Comparison of ENCODE assay signal across 16 cellular contexts in the genomic region with DNA sequence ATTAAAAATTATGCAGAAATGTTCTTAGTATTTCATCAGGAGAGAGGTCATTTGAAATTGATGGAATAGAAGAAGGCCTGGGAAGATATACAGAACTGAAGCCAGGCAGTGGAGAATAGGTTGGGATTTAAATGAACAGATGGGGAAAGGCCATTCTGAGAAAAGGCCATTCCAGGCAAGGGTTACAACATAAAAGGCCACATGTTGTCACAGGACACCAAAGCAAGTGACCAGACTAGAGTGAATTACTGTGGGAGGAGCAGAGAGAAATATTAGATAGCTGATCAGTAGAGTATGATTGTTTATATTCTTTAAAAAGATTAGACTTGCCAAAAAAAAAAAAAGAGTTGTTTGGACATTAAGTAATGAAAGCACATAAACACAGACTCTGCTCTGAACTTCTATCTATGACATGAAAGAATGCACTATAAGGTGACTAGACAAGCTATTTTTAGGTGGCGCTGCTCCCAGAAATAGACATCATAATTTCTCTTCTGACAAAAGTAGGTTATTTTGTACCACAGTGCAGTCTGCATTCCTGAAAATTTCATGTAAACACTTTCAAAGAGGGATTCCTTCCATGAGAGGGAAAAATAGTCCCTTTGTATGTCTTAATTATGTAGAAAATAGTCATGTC. TPM values are rescaled to one million over a fixed set of nuclear protein-coding genes. Genes with fewer than 3 reads are reported as not detected.
DNase-seq lines count a peak whose midpoint lies in the region; ATAC-seq and TF ChIP-seq lines count a peak whose summit lies in the region.
"Had no signal": no experiment of that assay in that cellular context is flagged by ENCODE, and none has a peak within 500 bp of the region (broad histone marks: within the 10 kb centered on the region; RNA-seq: fewer than 3 reads in every experiment).

No MANE protein-coding gene starts in this region.

- no peaks in the 10 kb centered on the region for H3K79me2 ChIP-seq in SK-N-SH (ENCODE audit: insufficient read depth)

- TF ChIP-seq CTCF in SK-N-SH (IDR thresholded peaks at IDR 0.05): no peak
- TF ChIP-seq CTCF in gastrocnemius medialis (IDR thresholded peaks at IDR 0.05 in 4 of 5, conservative IDR thresholded peaks at IDR 0.05 in 1 of 5): no peak
- TF ChIP-seq CTCF in gastroesophageal sphincter (IDR thresholded peaks at IDR 0.05): no peak

- no peaks in the 10 kb centered on the region for H3F3A ChIP-seq in SK-N-SH (replicated peaks; ENCODE audit: insufficient read depth)

- DNase-seq in SK-N-SH (no peak), adipocyte (ENCODE audit: low read depth) (no peak), left ventricle myocardium superior (no peak), gastrocnemius medialis (peak; percentile 51 to 53), NCI-H146 treated with DMSO at 0.1 percent for 48 hours (lab: John Stamatoyannopoulos, UW; ENCODE audit: unreplicated experiment) (no peak), NK-92 (lab: John Stamatoyannopoulos, UW; ENCODE audit: unreplicated experiment) (no peak)
- DNase-seq: Calu3, DND-41, KG1, NCI-H1417, NCI-H2029, NCI-H510A had no signal

- H3K9me3 ChIP-seq in SK-N-SH (no peaks in the 10 kb centered on the region), adipocyte (ENCODE audit: control insufficient read depth, low read length) (no peaks in the 10 kb centered on the region), gastrocnemius medialis (no peaks in the 10 kb centered on the region), gastroesophageal sphincter (no peaks in the 10 kb centered on the region)

- H4K20me1 ChIP-seq in SK-N-SH (ENCODE audit: insufficient read depth): no peaks in the 10 kb centered on the region

- H3K9ac ChIP-seq in SK-N-SH (no peak overlapping the region), adipocyte (ENCODE audit: low read length) (no peak overlapping the region)

- no peak for TF ChIP-seq RAD21 in SK-N-SH (IDR thresholded peaks at IDR 0.05; ENCODE audit: low read length)

- intact Hi-C loops in left ventricle myocardium superior (cut with micrococcal nuclease) (no loop called here), gastrocnemius medialis (cut with DNase I; ENCODE audit: low total_unique reads) (loop anchor here (5.0 to 10.0 kb wide), 3 partner anchors 152 to 1874 kb away; no protein-coding TSS in a partner anchor)

- H3K9me2 ChIP-seq in SK-N-SH: no peaks in the 10 kb centered on the region

- no peak for TF ChIP-seq POLR2A in gastrocnemius medialis (IDR thresholded peaks at IDR 0.05)
- TF ChIP-seq POLR2A in gastroesophageal sphincter (IDR thresholded peaks at IDR 0.05): no peak

- H3K4me2 ChIP-seq in SK-N-SH: no peak overlapping the region

- CTCF ChIA-PET in SK-N-SH (lab: Yijun Ruan, JAX): interaction anchor here (0.6 to 0.9 kb wide), 3 partner anchors 230 to 1380 kb away, joined by 3 to 5 read pairs (median 4); no protein-coding TSS in a partner anchor

- WGBS in SK-N-SH (ENCODE audit: low lambda C conversion rate): 100% methylated on average over 1 of the region's 1 CpG
- 50 to 94% methylated on average over 1 of the region's 1 CpG for WGBS in gastroesophageal sphincter (ENCODE audit: low coverage in 1 of 2), 2 donors

- TF ChIP-seq EP300 in SK-N-SH (IDR thresholded peaks at IDR 0.05; ENCODE audit: borderline replicate concordance in 1 of 2, low read depth in 1 of 2, low read length in 1 of 2): no peak
- no peak for TF ChIP-seq EP300 in gastroesophageal sphincter (IDR thresholded peaks at IDR 0.05)

- H3K4me1 ChIP-seq in SK-N-SH (ENCODE audit: control insufficient read depth in 1 of 2, insufficient read depth in 2 of 2, low read depth in 1 of 2, low read length in 1 of 2) (no peaks in the 10 kb centered on the region; a peak in 1 of 4 replicates), adipocyte (ENCODE audit: control insufficient read depth, insufficient read depth, low read length) (peaks cover 22% of the 10 kb centered on the region), gastrocnemius medialis (peaks cover 40 to 59% of the 10 kb centered on the region in 2 donors), gastroesophageal sphincter (peaks cover 0 to 9% (median 0%) of the 10 kb centered on the region in 3 donors)

- no peaks in the 10 kb centered on the region for H3K36me3 ChIP-seq in SK-N-SH (replicated peaks in 1 of 2; ENCODE audit: control insufficient read depth in 1 of 2, insufficient read depth in 2 of 2, low read length in 1 of 2)
- H3K36me3 ChIP-seq in adipocyte (ENCODE audit: control insufficient read depth, insufficient read depth, low read length, severe bottlenecking): no peaks in the 10 kb centered on the region
- no peaks in the 10 kb centered on the region for H3K36me3 ChIP-seq in gastrocnemius medialis
- H3K36me3 ChIP-seq in gastroesophageal sphincter: no peaks in the 10 kb centered on the region

- H3K27ac ChIP-seq in SK-N-SH (ENCODE audit: low read depth in 2 of 2, low read length in 1 of 2): no peak overlapping the region
- H3K27ac ChIP-seq in gastrocnemius medialis: peak overlapping the region; percentile 76 to 94 (median 84)
- no peak overlapping the region for H3K27ac ChIP-seq in gastroesophageal sphincter
- H3K27ac ChIP-seq: RWPE1 had no signal

- POLR2A ChIA-PET in SK-N-SH (lab: Yijun Ruan, JAX): no interaction called here

- no peaks in the 10 kb centered on the region for H3K27me3 ChIP-seq in SK-N-SH (ENCODE audit: insufficient read depth)
- no peaks in the 10 kb centered on the region for H3K27me3 ChIP-seq in adipocyte (replicated peaks; ENCODE audit: control insufficient read depth, insufficient read depth, low read length)
- no peaks in the 10 kb centered on the region for H3K27me3 ChIP-seq in gastrocnemius medialis
- H3K27me3 ChIP-seq in gastroesophageal sphincter: no peaks in the 10 kb centered on the region

- H3K4me3 ChIP-seq in SK-N-SH (ENCODE audit: low read depth in 2 of 2, low read length in 1 of 2): no peak overlapping the region
- peak overlapping the region; percentile 8 for H3K4me3 ChIP-seq in adipocyte (ENCODE audit: low read length)
- H3K4me3 ChIP-seq in gastrocnemius medialis: no peak overlapping the region
- H3K4me3 ChIP-seq in gastroesophageal sphincter: no peak overlapping the region

- ATAC-seq in SK-N-SH treated with all-trans-retinoic acid at 6 μM for 48 hours (peak; percentile 43; the same call in 2 of the 3 replicates), left ventricle myocardium superior (peak; percentile 72), gastrocnemius medialis (peak; percentile 85), gastroesophageal sphincter (no peak)

- H2AFZ ChIP-seq in SK-N-SH (ENCODE audit: low read depth): no peak overlapping the region

- in situ Hi-C loops in gastrocnemius medialis (cut with MboI; ENCODE audit: low sequenced_read_pairs in 4 of 4): no loop called here

TF ChIP-seq in SK-N-SH treated with all-trans-retinoic acid at 6 μM for 48 hours, 23 proteins besides CTCF, POLR2A, EP300 and RAD21 (continues in another document):
- TF ChIP-seq PPARA (CRISPR knock-in tag; IDR thresholded peaks at IDR 0.05; ENCODE audit: borderline replicate concordance) (no peak), RARB (CRISPR knock-in tag; IDR thresholded peaks at IDR 0.05) (no peak), ZFP30 (CRISPR knock-in tag; IDR thresholded peaks at IDR 0.05) (no peak), OSR1 (CRISPR knock-in tag; IDR thresholded peaks at IDR 0.05) (no peak), CSDC2 (CRISPR knock-in tag; IDR thresholded peaks at IDR 0.05) (no peak), ZNF70 (CRISPR knock-in tag; IDR thresholded peaks at IDR 0.05) (no peak)
- TF ChIP-seq, protein P1, sequence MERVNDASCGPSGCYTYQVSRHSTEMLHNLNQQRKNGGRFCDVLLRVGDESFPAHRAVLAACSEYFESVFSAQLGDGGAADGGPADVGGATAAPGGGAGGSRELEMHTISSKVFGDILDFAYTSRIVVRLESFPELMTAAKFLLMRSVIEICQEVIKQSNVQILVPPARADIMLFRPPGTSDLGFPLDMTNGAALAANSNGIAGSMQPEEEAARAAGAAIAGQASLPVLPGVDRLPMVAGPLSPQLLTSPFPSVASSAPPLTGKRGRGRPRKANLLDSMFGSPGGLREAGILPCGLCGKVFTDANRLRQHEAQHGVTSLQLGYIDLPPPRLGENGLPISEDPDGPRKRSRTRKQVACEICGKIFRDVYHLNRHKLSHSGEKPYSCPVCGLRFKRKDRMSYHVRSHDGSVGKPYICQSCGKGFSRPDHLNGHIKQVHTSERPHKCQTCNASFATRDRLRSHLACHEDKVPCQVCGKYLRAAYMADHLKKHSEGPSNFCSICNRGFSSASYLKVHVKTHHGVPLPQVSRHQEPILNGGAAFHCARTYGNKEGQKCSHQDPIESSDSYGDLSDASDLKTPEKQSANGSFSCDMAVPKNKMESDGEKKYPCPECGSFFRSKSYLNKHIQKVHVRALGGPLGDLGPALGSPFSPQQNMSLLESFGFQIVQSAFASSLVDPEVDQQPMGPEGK (CRISPR knock-in tag; IDR thresholded peaks at IDR 0.05; ENCODE audit: borderline replicate concordance): no peak

TF ChIP-seq in SK-N-SH, 30 proteins besides CTCF, POLR2A, EP300 and RAD21 (continues in another document):
- TF ChIP-seq CHD2 (IDR thresholded peaks at IDR 0.05; ENCODE audit: low read length, partially characterized antibody): no peak

RNA-seq across cellular contexts. Expression of a gene that starts 55.2 kb away (rescaled TPM):
- 225 and 372 TPM in 2 replicates for polyA plus RNA-seq in SK-N-SH (2012; rRNA removed)
- 315 and 346 TPM in 2 replicates for polyA plus RNA-seq in SK-N-SH (2012; cell fraction: cytosol; rRNA removed)
- 438 and 447 TPM in 2 replicates for polyA plus RNA-seq in SK-N-SH (2012; cell fraction: nucleus; rRNA removed)
- not detected for total RNA-seq in left ventricle myocardium superior
- under 1 TPM in 1 of 4 donors, not detected in 3; 0.78 TPM for total RNA-seq in gastrocnemius medialis
- total RNA-seq in gastroesophageal sphincter: 1 to 10 TPM in 2 of 4 donors, not detected in 2; 3.1 to 7.5 TPM
- polyA plus RNA-seq: CD14-positive monocyte had no signal

Comparison
In these comparisons a context has a peak if more than half of its experiments do, and no peak if none do; other contexts are left out.
1. DNase-seq: peak in gastrocnemius medialis (2 of 2); none in SK-N-SH (single experiment), adipocyte (single experiment), left ventricle myocardium superior (single experiment), NCI-H146 treated with DMSO at 0.1 percent for 48 hours (single experiment) and NK-92 (single experiment).
2. H3K27ac ChIP-seq: peak in gastrocnemius medialis (4 of 4); none in SK-N-SH (0 of 2) and gastroesophageal sphincter (0 of 4).